Comparison of ENCODE assay signal across 20 cellular contexts in genomic region chr3:64221564-64222257, GRCh38. TPM values are rescaled to one million over a fixed set of nuclear protein-coding genes. Genes with fewer than 3 reads are reported as not detected.
A peak's percentile ranks its signal among the peaks of the same experiment; 100 is the strongest.
DNase-seq lines count a peak whose midpoint lies in the region; ATAC-seq, FAIRE-seq and TF ChIP-seq lines count a peak whose summit lies in the region.
"Had no signal": no experiment of that assay in that cellular context is flagged by ENCODE, and none has a peak within 500 bp of the region (broad histone marks: within the 10 kb centered on the region; RNA-seq: fewer than 3 reads in every experiment).

No MANE protein-coding gene starts in this region.

- RAD21 ChIA-PET in HCT116 (lab: Charles Lee; ENCODE audit: low non-redundant PET in 1 of 2, low total read pairs in 2 of 2, uncharacterized antibody in 2 of 2, unreplicated experiment in 2 of 2), result no interaction called here

- H3K27me3 Mint-ChIP-seq in astrocyte (ENCODE audit: low read depth, unreplicated experiment), result no peaks in the 10 kb centered on the region

- no peak overlapping the region for H3K4ac ChIP-seq in mesenchymal stem cell (ENCODE audit: low read depth in 1 of 2, low read length in 2 of 2)

- H3K9ac ChIP-seq in HCT116 (ENCODE audit: low read length), result no peak overlapping the region
- H3K9ac ChIP-seq in astrocyte (ENCODE audit: low read length), result peak overlapping the region; percentile 96
- H3K9ac ChIP-seq in mesenchymal stem cell (ENCODE audit: low read length), result peak overlapping the region; percentile 94
- H3K9ac ChIP-seq in skeletal muscle tissue (ENCODE audit: low read depth in 1 of 3, low read length in 3 of 3), result no peak overlapping the region

- H3K14ac ChIP-seq in mesenchymal stem cell (ENCODE audit: low read length in 2 of 2), result no peak overlapping the region

- TF ChIP-seq POLR2A in HCT116 (IDR thresholded peaks at IDR 0.05; ENCODE audit: borderline replicate concordance, extremely low read depth, insufficient read depth, insufficient read length), result no peak

- no TSS peak for BruUV-seq in HCT116 (replicated peaks; lab: Mats Ljungman, UMichigan)

- no peak overlapping the region for H3K23ac ChIP-seq in mesenchymal stem cell (ENCODE audit: low read length in 2 of 2)

- peaks cover 78% of the 10 kb centered on the region for H3K4me1 Mint-ChIP-seq in astrocyte (ENCODE audit: low read depth, unreplicated experiment)
- H3K4me1 Mint-ChIP-seq: naive thymus-derived CD8-positive, alpha-beta T cell had no signal

- H3K27me3 ChIP-seq in HCT116 (ENCODE audit: insufficient read depth, low read length) (peaks cover 32% of the 10 kb centered on the region), astrocyte (ENCODE audit: insufficient read depth, low read length) (no peaks in the 10 kb centered on the region), mesenchymal stem cell (ENCODE audit: control insufficient read depth in 1 of 2, insufficient read depth in 1 of 2, low read length in 2 of 2) (no peaks in the 10 kb centered on the region), skeletal muscle tissue (ENCODE audit: control insufficient read depth in 3 of 3, insufficient read depth in 3 of 3, low read length in 3 of 3) (no peaks in the 10 kb centered on the region)

- no peaks in the 10 kb centered on the region for H3K79me2 ChIP-seq in HCT116 (ENCODE audit: insufficient read depth, low read length)
- peaks cover 100% of the 10 kb centered on the region for H3K79me2 ChIP-seq in astrocyte (ENCODE audit: insufficient read depth, low read length)

- H2BK12ac ChIP-seq in mesenchymal stem cell (ENCODE audit: low read length in 2 of 2), result no peak overlapping the region

- H3K18ac ChIP-seq in mesenchymal stem cell (ENCODE audit: low read depth in 1 of 2, low read length in 2 of 2), result no peak overlapping the region

- no peaks in the 10 kb centered on the region for H3K4me1 ChIP-seq in HCT116 (ENCODE audit: control insufficient read depth in 1 of 2, insufficient read depth in 2 of 2, low read length in 2 of 2)
- peaks cover 55% of the 10 kb centered on the region for H3K4me1 ChIP-seq in astrocyte (ENCODE audit: insufficient read depth, low read length)
- H3K4me1 ChIP-seq in mesenchymal stem cell (ENCODE audit: control insufficient read depth, insufficient read depth, low read depth, low read length), result peaks cover 19% of the 10 kb centered on the region
- peaks cover 15 to 44% (median 36%) of the 10 kb centered on the region in 3 donors for H3K4me1 ChIP-seq in skeletal muscle tissue (ENCODE audit: control insufficient read depth in 3 of 3, insufficient read depth in 3 of 3, low read length in 3 of 3)

- H3K27ac ChIP-seq in HCT116 (ENCODE audit: low read depth, low read length) (no peak overlapping the region), astrocyte (ENCODE audit: low read depth, low read length) (peak overlapping the region; percentile 52), mesenchymal stem cell (ENCODE audit: low read length, poor library complexity, severe bottlenecking) (peak overlapping the region; percentile 19), skeletal muscle tissue (ENCODE audit: low read depth, low read length) (peak overlapping the region; percentile 49)
- H3K27ac ChIP-seq: HL-60 had no signal

- peak; percentile 32 for FAIRE-seq in astrocyte (lab: Jason Lieb, UNC)
- FAIRE-seq in urothelium cell line (lab: Jason Lieb, UNC), result no peak

- TF ChIP-seq CTCF in HCT116 (IDR thresholded peaks at IDR 0.05 in 2 of 3, conservative IDR thresholded peaks at IDR 0.05 in 1 of 3; ENCODE audit: borderline replicate concordance in 1 of 3, insufficient read depth in 1 of 3, low read depth in 2 of 3, low read length in 2 of 3) (peak in 2 of 3 experiments; percentile 20 to 34; a peak in 2 of 6 replicates), astrocyte (IDR thresholded peaks at IDR 0.05; ENCODE audit: insufficient read depth, low read depth, low read length) (peak; percentile 15)

- H2BK120ac ChIP-seq in mesenchymal stem cell (ENCODE audit: low read depth, low read length), result no peak overlapping the region

- H3K27ac Mint-ChIP-seq in astrocyte (ENCODE audit: unreplicated experiment), result peak overlapping the region; percentile 16
- H3K27ac Mint-ChIP-seq: activated naive CD8-positive, alpha-beta T cell; naive thymus-derived CD8-positive, alpha-beta T cell; T-helper 1 cell treated with Interleukin-12 subunit alpha and Interleukin-12 subunit beta and Interleukin-4 antibody, amounts not matched to agents 30 μg/mL and 1 μg/mL, for 36 hours had no signal

- no peaks in the 10 kb centered on the region for H3K79me1 ChIP-seq in mesenchymal stem cell (replicated peaks; ENCODE audit: low read length, poor library complexity, severe bottlenecking)

- H3K36me3 ChIP-seq in HCT116 (ENCODE audit: control insufficient read depth in 1 of 2, insufficient read depth in 2 of 2, low read length in 2 of 2) (no peaks in the 10 kb centered on the region), astrocyte (ENCODE audit: insufficient read depth, low read length) (no peaks in the 10 kb centered on the region), mesenchymal stem cell (ENCODE audit: control insufficient read depth in 1 of 2, insufficient read depth in 2 of 2, low read depth in 1 of 2, low read length in 2 of 2) (peaks cover 0 to 7% of the 10 kb centered on the region in 2 experiments), skeletal muscle tissue (ENCODE audit: control insufficient read depth in 3 of 3, insufficient read depth in 3 of 3, low read length in 3 of 3) (no peaks in the 10 kb centered on the region)

- H2BK5ac ChIP-seq in mesenchymal stem cell (ENCODE audit: low read depth, low read length, poor library complexity, severe bottlenecking), result no peak overlapping the region

- H2BK15ac ChIP-seq in mesenchymal stem cell (ENCODE audit: low read depth, poor library complexity, severe bottlenecking), result peak overlapping the region; percentile 19

- no peaks in the 10 kb centered on the region for H4K20me1 ChIP-seq in HCT116 (ENCODE audit: insufficient read depth)
- peaks cover 29% of the 10 kb centered on the region for H4K20me1 ChIP-seq in astrocyte (ENCODE audit: insufficient read depth, low read length)

- H3K9me3 ChIP-seq in HCT116 (ENCODE audit: control insufficient read depth in 1 of 2, insufficient read depth in 1 of 2, low read depth in 1 of 2, low read length in 2 of 2) (no peaks in the 10 kb centered on the region), astrocyte (ENCODE audit: insufficient read depth, low read depth, low read length) (no peaks in the 10 kb centered on the region), mesenchymal stem cell (ENCODE audit: control insufficient read depth, low read length) (no peaks in the 10 kb centered on the region), skeletal muscle tissue (ENCODE audit: control insufficient read depth in 3 of 3, low read length in 3 of 3) (no peaks in the 10 kb centered on the region)

- no peaks in the 10 kb centered on the region for H3K9me3 Mint-ChIP-seq in astrocyte (ENCODE audit: unreplicated experiment)
- H3K9me3 Mint-ChIP-seq: naive thymus-derived CD8-positive, alpha-beta T cell; T-helper 1 cell treated with Interleukin-12 subunit alpha and Interleukin-12 subunit beta and Interleukin-4 antibody, amounts not matched to agents 30 μg/mL and 1 μg/mL, for 36 hours had no signal

- no peaks in the 10 kb centered on the region for H3K9me2 ChIP-seq in HCT116 (ENCODE audit: insufficient read depth)

- 93% methylated on average over 4 of the region's 6 CpGs for WGBS in mesenchymal stem cell

- H3K4me2 ChIP-seq in HCT116 (ENCODE audit: low read length) (no peak overlapping the region), astrocyte (ENCODE audit: low read length) (peak overlapping the region; percentile 93), mesenchymal stem cell (ENCODE audit: low read length, poor library complexity, severe bottlenecking) (peak overlapping the region; percentile 60)

- H3K4me3 Mint-ChIP-seq in astrocyte (ENCODE audit: unreplicated experiment), result peak overlapping the region; percentile 70
- H3K4me3 Mint-ChIP-seq: activated naive CD8-positive, alpha-beta T cell; naive thymus-derived CD8-positive, alpha-beta T cell; T-helper 1 cell treated with Interleukin-12 subunit alpha and Interleukin-12 subunit beta and Interleukin-4 antibody, amounts not matched to agents 30 μg/mL and 1 μg/mL, for 36 hours had no signal

- peaks cover 9% of the 10 kb centered on the region for H3K36me3 Mint-ChIP-seq in astrocyte (ENCODE audit: low read depth, unreplicated experiment)
- H3K36me3 Mint-ChIP-seq: activated naive CD8-positive, alpha-beta T cell; naive thymus-derived CD8-positive, alpha-beta T cell had no signal

- H3K4me3 ChIP-seq in HCT116 (replicated peaks in 1 of 2; ENCODE audit: low read depth in 1 of 2, low read length in 2 of 2) (no peak overlapping the region), astrocyte (ENCODE audit: insufficient read depth, low read depth, low read length) (no peak overlapping the region), mesenchymal stem cell (ENCODE audit: insufficient read depth in 1 of 2, low read depth in 1 of 2, low read length in 2 of 2) (peak overlapping the region in 1 of 2 experiments; percentile 83), skeletal muscle tissue (ENCODE audit: low read length in 3 of 3) (no peak overlapping the region)

- intact Hi-C loops in HCT116 (cut with micrococcal nuclease), result no loop called here

- DNase-seq in HCT116 (ENCODE audit: low read depth, low spot score) (no peak), astrocyte (ENCODE audit: low read depth) (no peak), mesenchymal stem cell (no peak), urothelium cell line (ENCODE audit: low spot score) (no peak), HT-29 (ENCODE audit: low spot score) (no peak), NCI-H128 (lab: John Stamatoyannopoulos, UW; ENCODE audit: unreplicated experiment) (no peak)
- DNase-seq: activated CD4-positive, alpha-beta T cell treated with anti-CD3 and anti-CD28 coated beads for 1 hour; C1 segment of cervical spinal cord; DND-41; Karpas-422; left colon; naive thymus-derived CD8-positive, alpha-beta T cell; NCI-H510A; RPMI8226; stimulated activated naive CD8-positive, alpha-beta T cell treated with anti-CD3 and anti-CD28 coated beads, Interleukin-15, Interleukin-2, amounts not matched to agents 100 U/mL and 50 U/mL, for 24 hours had no signal

- TF ChIP-seq RAD21 in HCT116 (IDR thresholded peaks at IDR 0.05; ENCODE audit: low read depth), result no peak

- no peak overlapping the region for H4K8ac ChIP-seq in mesenchymal stem cell (ENCODE audit: low read length)

- no peak overlapping the region for H2AFZ ChIP-seq in HCT116 (ENCODE audit: low read depth, low read length, poor library complexity, severe bottlenecking)
- no peak overlapping the region for H2AFZ ChIP-seq in astrocyte (ENCODE audit: low read depth, low read length)
- H2AFZ ChIP-seq in mesenchymal stem cell (ENCODE audit: low read depth, low read length), result no peak overlapping the region

- peak overlapping the region; percentile 35 for H2AK5ac ChIP-seq in mesenchymal stem cell (ENCODE audit: low read length, severe bottlenecking)

- ATAC-seq in HCT116, result no peak
- ATAC-seq in HG02798 (IDR thresholded peaks at IDR 0.05; ENCODE audit: poor library complexity, unreplicated experiment), result no peak
- ATAC-seq: left colon; naive thymus-derived CD8-positive, alpha-beta T cell; stimulated activated naive CD8-positive, alpha-beta T cell treated with anti-CD3 and anti-CD28 coated beads, Interleukin-15, Interleukin-2, amounts not matched to agents 100 U/mL and 50 U/mL, for 24 hours had no signal

- CTCF ChIA-PET in HCT116 (lab: Charles Lee), result no interaction called here

- POLR2A ChIA-PET in HCT116 (lab: Charles Lee), result no interaction called here

- no peak overlapping the region for H4K91ac ChIP-seq in mesenchymal stem cell (ENCODE audit: low read length)

RNA-seq across cellular contexts. Expression of gene PRICKLE2, which starts 3.6 kb away (rescaled TPM):
- total RNA-seq in HCT116 (2021; ENCODE audit: unreplicated experiment), result 0.05 TPM
- 0.01 TPM in 1 of 2 replicates, not detected in the other for polyA plus RNA-seq in HCT116 (2012)
- total RNA-seq in astrocyte, result 84.4 and 101 TPM in 2 replicates
- polyA plus RNA-seq in mesenchymal stem cell (2013, experiment 1 of 2), result 17.0 TPM
- polyA plus RNA-seq in mesenchymal stem cell (2013, experiment 2 of 2), result 16.9 TPM
- 32.9 TPM for total RNA-seq in skeletal muscle tissue
- total RNA-seq in HT-29 (2014; rRNA removed; shearing (Covaris generic)), result under 0.01 and 0.34 TPM in 2 replicates
- total RNA-seq: naive thymus-derived CD8-positive, alpha-beta T cell had no signal
- polyA plus RNA-seq: naive thymus-derived CD8-positive, alpha-beta T cell had no signal

Comparison
In these comparisons a context has a peak if more than half of its experiments do, and no peak if none do; other contexts are left out.
1. H3K9ac ChIP-seq: peak in astrocyte (single experiment) and mesenchymal stem cell (single experiment); none in HCT116 (single experiment) and skeletal muscle tissue (0 of 3).
2. RNA of gene PRICKLE2, which starts 3.6 kb away (total RNA-seq): 84.4 to 101 TPM in astrocyte and 32.9 TPM in skeletal muscle tissue (single experiment); 0.05 TPM in HCT116 (single experiment) and under 0.01 to 0.34 TPM in HT-29; every median in the first group is over 10 times any median in the second.